In genomic region chr2:60094450-60094929, GRCh38 we compare ENCODE assay signal across 15 cellular contexts.
DNase-seq lines count a peak whose midpoint lies in the region; ATAC-seq and TF ChIP-seq lines count a peak whose summit lies in the region.
"Had no signal": no experiment of that assay in that cellular context is flagged by ENCODE, and none has a peak within 500 bp of the region (broad histone marks: within the 10 kb centered on the region; RNA-seq: fewer than 3 reads in every experiment).

No MANE protein-coding gene starts in this region.

- POLR2A ChIA-PET in activated CD4-positive, alpha-beta memory T cell treated with anti-CD3 and anti-CD28 coated beads, Interleukin-2, amount 10 ng/mL, durations not matched to agents 7 days and 5 days (lab: Charles Lee): no interaction called here

- no peaks in the 10 kb centered on the region for H3K27me3 ChIP-seq in right cardiac atrium (ENCODE audit: control insufficient read depth, insufficient read depth)
- H3K27me3 ChIP-seq in stomach: peaks cover 0 to 13% (median 0%) of the 10 kb centered on the region in 3 donors
- H3K27me3 ChIP-seq: tibial artery had no signal

- no peak for TF ChIP-seq CTCF in stomach (IDR thresholded peaks at IDR 0.05)

- no peaks in the 10 kb centered on the region for H3K36me3 ChIP-seq in stomach
- H3K36me3 ChIP-seq: tibial artery had no signal

- intact Hi-C loops in right cardiac atrium (cut with DNase I): no loop called here
- intact Hi-C loops in stomach (cut with DNase I; ENCODE audit: low total_unique reads): no loop called here

- H3K4me3 Mint-ChIP-seq in activated CD4-positive, alpha-beta memory T cell treated with anti-CD3 and anti-CD28 coated beads, Interleukin-2, amount 10 ng/mL, durations not matched to agents 7 days and 5 days: no peak overlapping the region
- H3K4me3 Mint-ChIP-seq in stimulated activated memory B cell treated with anti-CD40 and anti-IgM and Interleukin-4, amounts not matched to agents 10 μg/mL and 1 μg/mL and 100 μg/mL, for 72 hours: no peak overlapping the region
- H3K4me3 Mint-ChIP-seq: activated CD4-positive, alpha-beta T cell treated with anti-CD3 and anti-CD28 coated beads for 36 hours; IgD-negative memory B cell had no signal

- no peak for TF ChIP-seq EP300 in stomach (IDR thresholded peaks at IDR 0.05)

- H3K27ac Mint-ChIP-seq in activated CD4-positive, alpha-beta memory T cell treated with anti-CD3 and anti-CD28 coated beads, Interleukin-2, amount 10 ng/mL, durations not matched to agents 7 days and 5 days: no peak overlapping the region
- no peak overlapping the region for H3K27ac Mint-ChIP-seq in stimulated activated memory B cell treated with anti-CD40 and anti-IgM and Interleukin-4, amounts not matched to agents 10 μg/mL and 1 μg/mL and 100 μg/mL, for 72 hours
- H3K27ac Mint-ChIP-seq: activated CD4-positive, alpha-beta T cell treated with anti-CD3 and anti-CD28 coated beads for 36 hours had no signal

- 52% methylated on average over 3 of the region's 3 CpGs for WGBS in right cardiac atrium
- WGBS in stomach, 5 donors: 32 to 55% (median 40%) methylated on average over 3 of the region's 3 CpGs

- TF ChIP-seq POLR2A in stomach (IDR thresholded peaks at IDR 0.05): no peak

- H3K36me3 Mint-ChIP-seq in activated CD4-positive, alpha-beta memory T cell treated with anti-CD3 and anti-CD28 coated beads, Interleukin-2, amount 10 ng/mL, durations not matched to agents 7 days and 5 days (ENCODE audit: low read depth): no peaks in the 10 kb centered on the region
- no peaks in the 10 kb centered on the region for H3K36me3 Mint-ChIP-seq in stimulated activated memory B cell treated with anti-CD40 and anti-IgM and Interleukin-4, amounts not matched to agents 10 μg/mL and 1 μg/mL and 100 μg/mL, for 72 hours
- H3K36me3 Mint-ChIP-seq: IgD-negative memory B cell had no signal

- H3K4me1 Mint-ChIP-seq in activated CD4-positive, alpha-beta memory T cell treated with anti-CD3 and anti-CD28 coated beads, Interleukin-2, amount 10 ng/mL, durations not matched to agents 7 days and 5 days: no peaks in the 10 kb centered on the region
- H3K4me1 Mint-ChIP-seq in stimulated activated memory B cell treated with anti-CD40 and anti-IgM and Interleukin-4, amounts not matched to agents 10 μg/mL and 1 μg/mL and 100 μg/mL, for 72 hours: peaks cover 6% of the 10 kb centered on the region
- H3K4me1 Mint-ChIP-seq: activated CD4-positive, alpha-beta T cell treated with anti-CD3 and anti-CD28 coated beads for 36 hours had no signal

- ATAC-seq in right cardiac atrium: peak; percentile 47 to 56
- no peak for ATAC-seq in stimulated activated memory B cell treated with anti-CD40 and anti-IgM and Interleukin-4, amounts not matched to agents 10 μg/mL and 1 μg/mL and 100 μg/mL, for 72 hours
- ATAC-seq: activated CD4-positive, alpha-beta T cell treated with anti-CD3 and anti-CD28 coated beads for 36 hours had no signal

- H3K9me3 Mint-ChIP-seq in activated CD4-positive, alpha-beta memory T cell treated with anti-CD3 and anti-CD28 coated beads, Interleukin-2, amount 10 ng/mL, durations not matched to agents 7 days and 5 days: peaks cover 4% of the 10 kb centered on the region
- no peaks in the 10 kb centered on the region for H3K9me3 Mint-ChIP-seq in stimulated activated memory B cell treated with anti-CD40 and anti-IgM and Interleukin-4, amounts not matched to agents 10 μg/mL and 1 μg/mL and 100 μg/mL, for 72 hours

- H3K9me3 ChIP-seq in right cardiac atrium (ENCODE audit: control insufficient read depth, low read length): no peaks in the 10 kb centered on the region
- H3K9me3 ChIP-seq in stomach: no peaks in the 10 kb centered on the region
- H3K9me3 ChIP-seq: tibial artery had no signal

- no peaks in the 10 kb centered on the region for H3K4me1 ChIP-seq in right cardiac atrium (ENCODE audit: control insufficient read depth, insufficient read depth, low read length)
- H3K4me1 ChIP-seq in stomach: peaks cover 0 to 15% (median 5%) of the 10 kb centered on the region in 4 donors
- H3K4me1 ChIP-seq: tibial artery had no signal

- H3K27ac ChIP-seq in right cardiac atrium (ENCODE audit: low read length) (no peak overlapping the region), stomach (peak overlapping the region in 2 of 5 donors; percentile 6 to 14)
- H3K27ac ChIP-seq: tibial artery had no signal

- DNase-seq in NCI-H2171 treated with DMSO at 0.1 percent for 48 hours (lab: John Stamatoyannopoulos, UW) (peak; percentile 58), NCI-H2171 (lab: John Stamatoyannopoulos, UW) (no peak), NCI-H526 treated with DMSO at 0.1 percent for 48 hours (lab: John Stamatoyannopoulos, UW) (peak; percentile 52), right cardiac atrium (no peak), stomach (peak; percentile 34)
- no peak for DNase-seq in activated CD4-positive, alpha-beta memory T cell treated with anti-CD3 and anti-CD28 coated beads, Interleukin-2, amount 10 ng/mL, durations not matched to agents 7 days and 5 days
- DNase-seq in stimulated activated CD4-positive, alpha-beta T cell treated with anti-CD3 and anti-CD28 coated beads, Interleukin-4, amount 100 ng/mL, for 1 hour: no peak
- DNase-seq: activated CD4-positive, alpha-beta T cell treated with anti-CD3 and anti-CD28 coated beads for 36 hours; COR-L47; cortex of kidney; mesendoderm; NCI-H1930; tibial artery had no signal

- no peaks in the 10 kb centered on the region for H3K27me3 Mint-ChIP-seq in activated CD4-positive, alpha-beta memory T cell treated with anti-CD3 and anti-CD28 coated beads, Interleukin-2, amount 10 ng/mL, durations not matched to agents 7 days and 5 days
- H3K27me3 Mint-ChIP-seq in stimulated activated memory B cell treated with anti-CD40 and anti-IgM and Interleukin-4, amounts not matched to agents 10 μg/mL and 1 μg/mL and 100 μg/mL, for 72 hours: no peaks in the 10 kb centered on the region

- H3K4me3 ChIP-seq in right cardiac atrium (ENCODE audit: low read length) (no peak overlapping the region), stomach (no peak overlapping the region)
- H3K4me3 ChIP-seq: tibial artery had no signal

- CTCF ChIA-PET in activated CD4-positive, alpha-beta memory T cell treated with anti-CD3 and anti-CD28 coated beads, Interleukin-2, amount 10 ng/mL, durations not matched to agents 7 days and 5 days (lab: Charles Lee): no interaction called here

Comparison
In these comparisons a context has a peak if more than half of its experiments do, and no peak if none do; other contexts are left out.
1. DNase-seq: peak in NCI-H2171 treated with DMSO at 0.1 percent for 48 hours (single experiment), NCI-H526 treated with DMSO at 0.1 percent for 48 hours (single experiment) and stomach (single experiment); none in NCI-H2171 (single experiment), right cardiac atrium (0 of 3), activated CD4-positive, alpha-beta memory T cell treated with anti-CD3 and anti-CD28 coated beads, Interleukin-2, amount 10 ng/mL, durations not matched to agents 7 days and 5 days (single experiment) and stimulated activated CD4-positive, alpha-beta T cell treated with anti-CD3 and anti-CD28 coated beads, Interleukin-4, amount 100 ng/mL, for 1 hour (single experiment).